Comparison of ENCODE assay signal across 13 cellular contexts in genomic region chr19:49456351-49456750, GRCh38. TPM values are rescaled to one million over a fixed set of nuclear protein-coding genes. Genes with fewer than 3 reads are reported as not detected.
DNase-seq lines count a peak whose midpoint lies in the region; ATAC-seq and TF ChIP-seq lines count a peak whose summit lies in the region.
"Had no signal": no experiment of that assay in that cellular context is flagged by ENCODE, and none has a peak within 500 bp of the region (broad histone marks: within the 10 kb centered on the region; RNA-seq: fewer than 3 reads in every experiment).

No MANE protein-coding gene starts in this region.

- H3K27ac ChIP-seq in lung (ENCODE audit: low read depth in 1 of 2, low read length in 1 of 2) (peak overlapping the region; percentile 5 to 29), suprapubic skin (peak overlapping the region; percentile 61), brain microvascular endothelial cell (no peak overlapping the region)

- H3K9me3 ChIP-seq in lung (ENCODE audit: control insufficient read depth in 2 of 2, insufficient read depth in 1 of 2, low read length in 1 of 2) (no peaks in the 10 kb centered on the region), suprapubic skin (no peaks in the 10 kb centered on the region)

- TF ChIP-seq CTCF in lung (IDR thresholded peaks at IDR 0.05; ENCODE audit: control extremely low read depth, extremely low read depth) (no peak), suprapubic skin (IDR thresholded peaks at IDR 0.05) (no peak), brain microvascular endothelial cell (IDR thresholded peaks at IDR 0.05; ENCODE audit: low read depth, low read length, missing control alignments) (no peak)

- POLR2A ChIA-PET in activated CD4-positive, alpha-beta memory T cell treated with anti-CD3 and anti-CD28 coated beads, Interleukin-2, amount 10 ng/mL, durations not matched to agents 7 days and 5 days (lab: Charles Lee) = interaction anchor here (0.9 to 6.8 kb wide), 2 partner anchors 13 to 33 kb away, joined by 3 to 192 read pairs; partner anchors contain the start of gene FLT3LG

- H3K4me3 Mint-ChIP-seq in activated CD8-positive, alpha-beta memory T cell treated with anti-CD3 and anti-CD28 coated beads, Interleukin-2, amount 10 ng/mL, durations not matched to agents 7 days and 5 days = no peak overlapping the region
- H3K4me3 Mint-ChIP-seq in activated CD4-positive, alpha-beta memory T cell treated with anti-CD3 and anti-CD28 coated beads, Interleukin-2, amount 10 ng/mL, durations not matched to agents 7 days and 5 days = no peak overlapping the region

- no peak for TF ChIP-seq POLR2A in suprapubic skin (IDR thresholded peaks at IDR 0.05)

- no peak for ATAC-seq in activated CD8-positive, alpha-beta memory T cell treated with anti-CD3 and anti-CD28 coated beads, Interleukin-2, amount 10 ng/mL, durations not matched to agents 7 days and 5 days
- no peak for ATAC-seq in lung (ENCODE audit: insufficient read depth, low FRiP score)

- H3K4me1 ChIP-seq in lung (ENCODE audit: control insufficient read depth in 2 of 2, insufficient read depth in 2 of 2, low read length in 2 of 2) = peaks cover 0 to 5% of the 10 kb centered on the region in 2 donors
- peaks cover 30% of the 10 kb centered on the region for H3K4me1 ChIP-seq in suprapubic skin

- WGBS in lung, 2 donors = 86% methylated on average over 5 of the region's 5 CpGs
- 75% methylated on average over 5 of the region's 5 CpGs for WGBS in suprapubic skin

- in situ Hi-C loops in brain microvascular endothelial cell (cut with HindIII; ENCODE audit: low pct_ligation_motif_present, low sequenced_read_pairs) = no loop called here

- no peaks in the 10 kb centered on the region for H3K27me3 Mint-ChIP-seq in activated CD8-positive, alpha-beta memory T cell treated with anti-CD3 and anti-CD28 coated beads, Interleukin-2, amount 10 ng/mL, durations not matched to agents 7 days and 5 days
- H3K27me3 Mint-ChIP-seq in activated CD4-positive, alpha-beta memory T cell treated with anti-CD3 and anti-CD28 coated beads, Interleukin-2, amount 10 ng/mL, durations not matched to agents 7 days and 5 days = no peaks in the 10 kb centered on the region

- CTCF ChIA-PET in activated CD8-positive, alpha-beta memory T cell treated with anti-CD3 and anti-CD28 coated beads, Interleukin-2, amount 10 ng/mL, durations not matched to agents 7 days and 5 days (lab: Charles Lee) = interaction anchor here (2.7 to 14.2 kb wide), 3 partner anchors 14 to 20 kb away, joined by 7 to 185 read pairs (median 8); partner anchors contain the start of gene FLT3LG
- CTCF ChIA-PET in activated CD4-positive, alpha-beta memory T cell treated with anti-CD3 and anti-CD28 coated beads, Interleukin-2, amount 10 ng/mL, durations not matched to agents 7 days and 5 days (lab: Charles Lee) = interaction anchor here (1.0 to 10.1 kb wide), 3 partner anchors 15 to 65 kb away, joined by 3 to 159 read pairs (median 6); partner anchors contain the start of gene FLT3LG

- peak overlapping the region; percentile 45 for H3K27ac Mint-ChIP-seq in activated CD8-positive, alpha-beta memory T cell treated with anti-CD3 and anti-CD28 coated beads, Interleukin-2, amount 10 ng/mL, durations not matched to agents 7 days and 5 days
- peak overlapping the region; percentile 68 for H3K27ac Mint-ChIP-seq in activated CD4-positive, alpha-beta memory T cell treated with anti-CD3 and anti-CD28 coated beads, Interleukin-2, amount 10 ng/mL, durations not matched to agents 7 days and 5 days

- no peaks in the 10 kb centered on the region for H3K9me3 Mint-ChIP-seq in activated CD8-positive, alpha-beta memory T cell treated with anti-CD3 and anti-CD28 coated beads, Interleukin-2, amount 10 ng/mL, durations not matched to agents 7 days and 5 days (ENCODE audit: low read depth)
- H3K9me3 Mint-ChIP-seq in activated CD4-positive, alpha-beta memory T cell treated with anti-CD3 and anti-CD28 coated beads, Interleukin-2, amount 10 ng/mL, durations not matched to agents 7 days and 5 days = no peaks in the 10 kb centered on the region

- H3K36me3 Mint-ChIP-seq in activated CD8-positive, alpha-beta memory T cell treated with anti-CD3 and anti-CD28 coated beads, Interleukin-2, amount 10 ng/mL, durations not matched to agents 7 days and 5 days = peaks cover 11% of the 10 kb centered on the region
- H3K36me3 Mint-ChIP-seq in activated CD4-positive, alpha-beta memory T cell treated with anti-CD3 and anti-CD28 coated beads, Interleukin-2, amount 10 ng/mL, durations not matched to agents 7 days and 5 days (ENCODE audit: low read depth) = peaks cover 24% of the 10 kb centered on the region

- no peak for DNase-seq in activated CD8-positive, alpha-beta memory T cell treated with anti-CD3 and anti-CD28 coated beads, Interleukin-2, amount 10 ng/mL, durations not matched to agents 7 days and 5 days
- no peak for DNase-seq in activated CD8-positive, alpha-beta memory T cell treated with anti-CD3 and anti-CD28 coated beads for 24 hours
- no peak for DNase-seq in activated CD4-positive, alpha-beta memory T cell treated with anti-CD3 and anti-CD28 coated beads, Interleukin-2, amount 10 ng/mL, durations not matched to agents 7 days and 5 days
- DNase-seq in lung (ENCODE audit: low spot score) (no peak), suprapubic skin (ENCODE audit: low spot score in 2 of 2) (no peak), midbrain (lab: John Stamatoyannopoulos, UW) (no peak), NCI-H2029 (lab: John Stamatoyannopoulos, UW) (no peak), brain microvascular endothelial cell (no peak)
- DNase-seq: head of caudate nucleus; NCI-H187 treated with DMSO at 0.1 percent for 48 hours; NK-92 treated with Interleukin-12 subunit alpha and Interleukin-12 subunit beta, amount 100 ng/mL, for 24 hours had no signal

- no peak overlapping the region for H3K4me3 ChIP-seq in lung
- no peak overlapping the region for H3K4me3 ChIP-seq in suprapubic skin
- no peak overlapping the region for H3K4me3 ChIP-seq in brain microvascular endothelial cell (ENCODE audit: low read depth, low read length)

- peaks cover 53% of the 10 kb centered on the region for H3K4me1 Mint-ChIP-seq in activated CD8-positive, alpha-beta memory T cell treated with anti-CD3 and anti-CD28 coated beads, Interleukin-2, amount 10 ng/mL, durations not matched to agents 7 days and 5 days
- H3K4me1 Mint-ChIP-seq in activated CD4-positive, alpha-beta memory T cell treated with anti-CD3 and anti-CD28 coated beads, Interleukin-2, amount 10 ng/mL, durations not matched to agents 7 days and 5 days = peaks cover 59% of the 10 kb centered on the region

- H3K27me3 ChIP-seq in lung (ENCODE audit: control insufficient read depth, insufficient read depth) (no peaks in the 10 kb centered on the region), suprapubic skin (no peaks in the 10 kb centered on the region), brain microvascular endothelial cell (replicated peaks) (no peaks in the 10 kb centered on the region)

- peaks cover 0 to 16% of the 10 kb centered on the region in 2 donors for H3K36me3 ChIP-seq in lung (ENCODE audit: control insufficient read depth in 2 of 2, insufficient read depth in 2 of 2, low read length in 2 of 2)
- peaks cover 15% of the 10 kb centered on the region for H3K36me3 ChIP-seq in suprapubic skin
- H3K36me3 ChIP-seq in brain microvascular endothelial cell (replicated peaks) = no peaks in the 10 kb centered on the region

- no peak for TF ChIP-seq EP300 in suprapubic skin (IDR thresholded peaks at IDR 0.05)

RNA-seq across cellular contexts. Expression of gene ALDH16A1, which starts 3.3 kb away (rescaled TPM):
- total RNA-seq in activated CD8-positive, alpha-beta memory T cell treated with anti-CD3 and anti-CD28 coated beads, Interleukin-2, amount 10 ng/mL, durations not matched to agents 7 days and 5 days = 10 to 100 TPM; 37.2 to 45.2 TPM
- total RNA-seq in activated CD4-positive, alpha-beta memory T cell treated with anti-CD3 and anti-CD28 coated beads, Interleukin-2, amount 10 ng/mL, durations not matched to agents 7 days and 5 days = 10 to 100 TPM; 34.1 to 36.6 TPM
- total RNA-seq in lung (10 to 100 TPM; 21.1 to 53.3 TPM), suprapubic skin (10 to 100 TPM; 21.7 to 47.7 (median 35.9) TPM)
- polyA plus RNA-seq in lung = 10 to 100 TPM; 36.1 to 38.7 TPM

RNA-seq across cellular contexts. Expression of gene PIH1D1, which starts 4.7 kb away (rescaled TPM):
- total RNA-seq in activated CD8-positive, alpha-beta memory T cell treated with anti-CD3 and anti-CD28 coated beads, Interleukin-2, amount 10 ng/mL, durations not matched to agents 7 days and 5 days = 100 to 1,000 TPM; 148 to 158 TPM
- total RNA-seq in activated CD4-positive, alpha-beta memory T cell treated with anti-CD3 and anti-CD28 coated beads, Interleukin-2, amount 10 ng/mL, durations not matched to agents 7 days and 5 days = 100 to 1,000 TPM; 168 to 170 TPM
- 10 to 100 TPM; 65.7 to 65.9 TPM for total RNA-seq in lung
- polyA plus RNA-seq in lung = 10 to 100 TPM; 63.7 to 66.6 TPM
- total RNA-seq in suprapubic skin = 100 to 1,000 TPM in 2 of 4 donors, 10 to 100 TPM in 2; 82.0 to 124 (median 104) TPM

RNA-seq across cellular contexts. Expression of gene SLC17A7, which starts 15.0 kb away (rescaled TPM):
- under 1 TPM; 0.19 to 0.55 TPM for total RNA-seq in activated CD8-positive, alpha-beta memory T cell treated with anti-CD3 and anti-CD28 coated beads, Interleukin-2, amount 10 ng/mL, durations not matched to agents 7 days and 5 days
- under 1 TPM; 0.30 to 0.43 TPM for total RNA-seq in activated CD4-positive, alpha-beta memory T cell treated with anti-CD3 and anti-CD28 coated beads, Interleukin-2, amount 10 ng/mL, durations not matched to agents 7 days and 5 days
- total RNA-seq in lung (under 1 TPM; 0.31 to 0.51 TPM), suprapubic skin (1 to 10 TPM in 3 of 4 donors, under 1 TPM in 1; 0.60 to 1.2 (median 1.1) TPM)
- under 1 TPM; 0.10 to 0.30 TPM for polyA plus RNA-seq in lung
- total RNA-seq: Daoy, pulmonary artery endothelial cell had no signal

RNA-seq across cellular contexts. Expression of gene FLT3LG, which starts 17.7 kb away (rescaled TPM):
- total RNA-seq in activated CD8-positive, alpha-beta memory T cell treated with anti-CD3 and anti-CD28 coated beads, Interleukin-2, amount 10 ng/mL, durations not matched to agents 7 days and 5 days = 100 to 1,000 TPM; 112 to 151 TPM
- 100 to 1,000 TPM; 187 to 197 TPM for total RNA-seq in activated CD4-positive, alpha-beta memory T cell treated with anti-CD3 and anti-CD28 coated beads, Interleukin-2, amount 10 ng/mL, durations not matched to agents 7 days and 5 days
- total RNA-seq in lung (1 to 10 TPM; 2.9 to 8.9 TPM), suprapubic skin (1 to 10 TPM; 1.2 to 4.9 (median 4.4) TPM)
- 10 to 100 TPM in 1 of 2 donors, 1 to 10 TPM in 1; 9.5 to 15.0 TPM for polyA plus RNA-seq in lung

RNA-seq across cellular contexts. Expression of gene RPL13A, which starts 31.1 kb away (rescaled TPM):
- total RNA-seq in activated CD8-positive, alpha-beta memory T cell treated with anti-CD3 and anti-CD28 coated beads, Interleukin-2, amount 10 ng/mL, durations not matched to agents 7 days and 5 days = 1,000 to 10,000 TPM; 2,143 to 2,523 TPM
- total RNA-seq in activated CD4-positive, alpha-beta memory T cell treated with anti-CD3 and anti-CD28 coated beads, Interleukin-2, amount 10 ng/mL, durations not matched to agents 7 days and 5 days = 1,000 to 10,000 TPM; 2,417 to 2,463 TPM
- 1,000 to 10,000 TPM; 1,499 to 2,532 TPM for total RNA-seq in lung
- polyA plus RNA-seq in lung = 1,000 to 10,000 TPM; 2,431 to 2,816 TPM
- total RNA-seq in suprapubic skin = 1,000 to 10,000 TPM; 2,613 to 5,154 (median 4,451) TPM
